8 cellular contexts compared by ENCODE assay signal in genomic region chr19:47094557-47095517, GRCh38. TPM values are rescaled to one million over a fixed set of nuclear protein-coding genes. Genes with fewer than 3 reads are reported as not detected.
DNase-seq lines count a peak whose midpoint lies in the region; ATAC-seq and TF ChIP-seq lines count a peak whose summit lies in the region.

No MANE protein-coding gene starts in this region.

- ATAC-seq in activated CD4-positive, CD25-positive, alpha-beta regulatory T cell treated with anti-CD3 and anti-CD28 coated beads, Interleukin-2, amount 50 U/mL, for 24 hours, result peak; percentile 61 to 62
- ATAC-seq in lung (ENCODE audit: insufficient read depth, low FRiP score), result peak; percentile 59

- peak overlapping the region; percentile 43 for H3K4me3 Mint-ChIP-seq in activated naive CD4-positive, alpha-beta T cell treated with anti-CD3 and anti-CD28 coated beads, Interleukin-2, amount 50 U/mL, for 24 hours

- TF ChIP-seq CTCF in lung (IDR thresholded peaks at IDR 0.05; ENCODE audit: control extremely low read depth, extremely low read depth) (no peak), testis (IDR thresholded peaks at IDR 0.05) (no peak)

- intact Hi-C loops in testis (cut with DNase I; ENCODE audit: low total_unique reads), result no loop called here

- in situ Hi-C loops in G401 (cut with HindIII; ENCODE audit: low sequenced_read_pairs), result no loop called here

- WGBS in lung, 2 donors, result 43 to 51% methylated on average over 15 of the region's 15 CpGs
- WGBS in testis, 2 donors, result 81 to 83% methylated on average over 7 to 15 of the region's 15 CpGs

- H3K36me3 ChIP-seq in lung (ENCODE audit: control insufficient read depth in 2 of 2, insufficient read depth in 2 of 2, low read length in 2 of 2), result peaks cover 0 to 11% of the 10 kb centered on the region in 2 donors
- H3K36me3 ChIP-seq in testis (ENCODE audit: low read depth, missing control alignments), result no peaks in the 10 kb centered on the region

- no peak for DNase-seq in activated CD4-positive, CD25-positive, alpha-beta regulatory T cell (lab: John Stamatoyannopoulos, UW)
- DNase-seq in lung (ENCODE audit: low spot score) (peak; percentile 71), testis (no peak), G401 (ENCODE audit: low spot score) (no peak), pons (ENCODE audit: low spot score) (no peak), Ammon's horn (ENCODE audit: low spot score) (no peak)

- peaks cover 3 to 23% of the 10 kb centered on the region in 2 donors for H3K4me1 ChIP-seq in lung (ENCODE audit: control insufficient read depth in 2 of 2, insufficient read depth in 2 of 2, low read length in 2 of 2)
- H3K4me1 ChIP-seq in testis, result peaks cover 35% of the 10 kb centered on the region

- H3K9me3 ChIP-seq in lung (ENCODE audit: control insufficient read depth in 2 of 2, insufficient read depth in 1 of 2, low read length in 1 of 2) (no peaks in the 10 kb centered on the region), testis (no peaks in the 10 kb centered on the region)

- no peaks in the 10 kb centered on the region for H3K27me3 Mint-ChIP-seq in activated naive CD4-positive, alpha-beta T cell treated with anti-CD3 and anti-CD28 coated beads, Interleukin-2, amount 50 U/mL, for 24 hours

- H3K27me3 ChIP-seq in lung (ENCODE audit: control insufficient read depth, insufficient read depth) (no peaks in the 10 kb centered on the region), testis (no peaks in the 10 kb centered on the region)

- H3K4me1 Mint-ChIP-seq in activated naive CD4-positive, alpha-beta T cell treated with anti-CD3 and anti-CD28 coated beads, Interleukin-2, amount 50 U/mL, for 24 hours, result peaks cover 39% of the 10 kb centered on the region

- no peaks in the 10 kb centered on the region for H3K9me3 Mint-ChIP-seq in activated naive CD4-positive, alpha-beta T cell treated with anti-CD3 and anti-CD28 coated beads, Interleukin-2, amount 50 U/mL, for 24 hours

- peaks cover 8% of the 10 kb centered on the region for H3K36me3 Mint-ChIP-seq in activated naive CD4-positive, alpha-beta T cell treated with anti-CD3 and anti-CD28 coated beads, Interleukin-2, amount 50 U/mL, for 24 hours

- H3K27ac ChIP-seq in lung (ENCODE audit: low read depth in 1 of 2, low read length in 1 of 2) (peak overlapping the region in 1 of 2 donors; percentile 91), testis (peak overlapping the region; percentile 43 to 61)

- no peak overlapping the region for H3K4me3 ChIP-seq in lung
- H3K4me3 ChIP-seq in testis, result no peak overlapping the region

- H3K27ac Mint-ChIP-seq in activated naive CD4-positive, alpha-beta T cell treated with anti-CD3 and anti-CD28 coated beads, Interleukin-2, amount 50 U/mL, for 24 hours, result peak overlapping the region; percentile 85

- no peak for TF ChIP-seq POLR2A in testis (IDR thresholded peaks at IDR 0.05)

RNA-seq across cellular contexts. Expression of gene ZC3H4, which starts 18.7 kb away (rescaled TPM):
- total RNA-seq in lung, result 10 to 100 TPM; 19.4 to 51.6 TPM
- polyA plus RNA-seq in lung, result 10 to 100 TPM; 12.2 to 13.1 TPM
- 10 to 100 TPM; 45.2 to 47.3 TPM for total RNA-seq in testis
- polyA plus RNA-seq in testis (ENCODE audit: insufficient read depth, low read depth, low replicate concordance), result 25.4 TPM
- total RNA-seq in G401 (2014; rRNA removed; shearing (Covaris generic)), result 12.4 and 16.8 TPM in 2 replicates

RNA-seq across cellular contexts. Expression of gene SAE1, which starts 35.8 kb away (rescaled TPM):
- total RNA-seq in lung (10 to 100 TPM; 55.9 TPM), testis (100 to 1,000 TPM; 105 to 124 TPM)
- polyA plus RNA-seq in lung (10 to 100 TPM; 28.6 to 58.1 TPM), testis (ENCODE audit: insufficient read depth, low read depth, low replicate concordance) (185 TPM)
- total RNA-seq in G401 (2014; rRNA removed; shearing (Covaris generic)), result 603 and 649 TPM in 2 replicates

RNA-seq across cellular contexts. Expression of gene TMEM160, which starts 46.4 kb away (rescaled TPM):
- 10 to 100 TPM; 12.4 to 42.4 TPM for total RNA-seq in lung
- 10 to 100 TPM; 10.1 to 54.4 TPM for polyA plus RNA-seq in lung
- total RNA-seq in testis, result 10 to 100 TPM; 28.1 to 28.7 TPM
- 7.1 TPM for polyA plus RNA-seq in testis (ENCODE audit: insufficient read depth, low read depth, low replicate concordance)
- 170 and 258 TPM in 2 replicates for total RNA-seq in G401 (2014; rRNA removed; shearing (Covaris generic))
